In genomic region chr4:8385106-8385505, GRCh38 we compare ENCODE assay signal across 1 cellular context.
TF ChIP-seq lines count a peak whose summit lies in the region.

No MANE protein-coding gene starts in this region.

TF ChIP-seq in GM12878, 131 proteins besides CTCF, POLR2A, EP300 and RAD21 (continues in another document):
- TF ChIP-seq CBX5 (IDR thresholded peaks at IDR 0.05; ENCODE audit: low read depth) (no peak), SKIL (IDR thresholded peaks at IDR 0.05; ENCODE audit: low read depth, poor library complexity, severe bottlenecking) (no peak), E2F4 (IDR thresholded peaks at IDR 0.05; ENCODE audit: low read depth, low read length) (no peak), RELA (IDR thresholded peaks at IDR 0.05; ENCODE audit: borderline replicate concordance, partially characterized antibody) (no peak), RBBP5 (conservative IDR thresholded peaks at IDR 0.05) (no peak), STAT3 (IDR thresholded peaks at IDR 0.05; ENCODE audit: low read depth, low read length) (no peak), MEF2A (IDR thresholded peaks at IDR 0.05; ENCODE audit: insufficient read depth, low read depth, low read length) (no peak), KDM1A (IDR thresholded peaks at IDR 0.05; ENCODE audit: borderline replicate concordance) (no peak), CREB1 (IDR thresholded peaks at IDR 0.05; ENCODE audit: low read depth) (peak; percentile 86), ATF7 (IDR thresholded peaks at IDR 0.05; ENCODE audit: low read depth) (0 out of 2 replicates have a peak, but pooled peaks have one; percentile 31), RAD51 (IDR thresholded peaks at IDR 0.05) (peak; percentile 78), BCL3 (IDR thresholded peaks at IDR 0.05; ENCODE audit: borderline replicate concordance, insufficient read depth, low read depth, low read length, poor library complexity, severe bottlenecking) (no peak), FOXK2 (IDR thresholded peaks at IDR 0.05) (no peak), TARDBP (IDR thresholded peaks at IDR 0.05; ENCODE audit: borderline replicate concordance) (no peak), ZBED1 (IDR thresholded peaks at IDR 0.05; ENCODE audit: borderline replicate concordance) (no peak), SREBF1 (IDR thresholded peaks at IDR 0.05; ENCODE audit: low read length) (no peak), CREM (IDR thresholded peaks at IDR 0.05; ENCODE audit: low read depth) (0 out of 2 replicates have a peak, but pooled peaks have one; percentile 19), NFXL1 (IDR thresholded peaks at IDR 0.05; ENCODE audit: borderline replicate concordance) (no peak), PAX5 (IDR thresholded peaks at IDR 0.05; ENCODE audit: borderline replicate concordance, low read depth, low read length) (no peak), TCF12 (IDR thresholded peaks at IDR 0.05; ENCODE audit: low read depth, low read length) (no peak), E4F1 (IDR thresholded peaks at IDR 0.05; ENCODE audit: borderline replicate concordance, partially characterized antibody) (no peak), NR2F1 (conservative IDR thresholded peaks at IDR 0.05) (0 out of 2 replicates have a peak, but pooled peaks have one; percentile 51), FOS (IDR thresholded peaks at IDR 0.05; ENCODE audit: borderline replicate concordance, extremely low read depth, insufficient read length) (no peak), PRDM15 (CRISPR knock-in tag; IDR thresholded peaks at IDR 0.05) (no peak), ZNF274 (IDR thresholded peaks at IDR 0.05; ENCODE audit: insufficient read depth, insufficient read length) (no peak), TCF7 (IDR thresholded peaks at IDR 0.05; ENCODE audit: borderline replicate concordance) (no peak)
- TF ChIP-seq, protein P1, sequence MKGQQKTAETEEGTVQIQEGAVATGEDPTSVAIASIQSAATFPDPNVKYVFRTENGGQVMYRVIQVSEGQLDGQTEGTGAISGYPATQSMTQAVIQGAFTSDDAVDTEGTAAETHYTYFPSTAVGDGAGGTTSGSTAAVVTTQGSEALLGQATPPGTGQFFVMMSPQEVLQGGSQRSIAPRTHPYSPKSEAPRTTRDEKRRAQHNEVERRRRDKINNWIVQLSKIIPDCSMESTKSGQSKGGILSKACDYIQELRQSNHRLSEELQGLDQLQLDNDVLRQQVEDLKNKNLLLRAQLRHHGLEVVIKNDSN (IDR thresholded peaks at IDR 0.05; ENCODE audit: borderline replicate concordance, extremely low read length, insufficient read depth, low read depth, low read length), result peak; percentile 54
- TF ChIP-seq, protein P2, sequence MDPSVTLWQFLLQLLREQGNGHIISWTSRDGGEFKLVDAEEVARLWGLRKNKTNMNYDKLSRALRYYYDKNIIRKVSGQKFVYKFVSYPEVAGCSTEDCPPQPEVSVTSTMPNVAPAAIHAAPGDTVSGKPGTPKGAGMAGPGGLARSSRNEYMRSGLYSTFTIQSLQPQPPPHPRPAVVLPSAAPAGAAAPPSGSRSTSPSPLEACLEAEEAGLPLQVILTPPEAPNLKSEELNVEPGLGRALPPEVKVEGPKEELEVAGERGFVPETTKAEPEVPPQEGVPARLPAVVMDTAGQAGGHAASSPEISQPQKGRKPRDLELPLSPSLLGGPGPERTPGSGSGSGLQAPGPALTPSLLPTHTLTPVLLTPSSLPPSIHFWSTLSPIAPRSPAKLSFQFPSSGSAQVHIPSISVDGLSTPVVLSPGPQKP (IDR thresholded peaks at IDR 0.05; ENCODE audit: low read depth, low read length), result no peak
- TF ChIP-seq, protein P3, sequence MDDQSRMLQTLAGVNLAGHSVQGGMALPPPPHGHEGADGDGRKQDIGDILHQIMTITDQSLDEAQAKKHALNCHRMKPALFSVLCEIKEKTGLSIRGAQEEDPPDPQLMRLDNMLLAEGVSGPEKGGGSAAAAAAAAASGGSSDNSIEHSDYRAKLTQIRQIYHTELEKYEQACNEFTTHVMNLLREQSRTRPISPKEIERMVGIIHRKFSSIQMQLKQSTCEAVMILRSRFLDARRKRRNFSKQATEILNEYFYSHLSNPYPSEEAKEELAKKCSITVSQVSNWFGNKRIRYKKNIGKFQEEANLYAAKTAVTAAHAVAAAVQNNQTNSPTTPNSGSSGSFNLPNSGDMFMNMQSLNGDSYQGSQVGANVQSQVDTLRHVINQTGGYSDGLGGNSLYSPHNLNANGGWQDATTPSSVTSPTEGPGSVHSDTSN (IDR thresholded peaks at IDR 0.05; ENCODE audit: insufficient replicate concordance, low read depth, low read length), result no peak
- TF ChIP-seq, protein P4, sequence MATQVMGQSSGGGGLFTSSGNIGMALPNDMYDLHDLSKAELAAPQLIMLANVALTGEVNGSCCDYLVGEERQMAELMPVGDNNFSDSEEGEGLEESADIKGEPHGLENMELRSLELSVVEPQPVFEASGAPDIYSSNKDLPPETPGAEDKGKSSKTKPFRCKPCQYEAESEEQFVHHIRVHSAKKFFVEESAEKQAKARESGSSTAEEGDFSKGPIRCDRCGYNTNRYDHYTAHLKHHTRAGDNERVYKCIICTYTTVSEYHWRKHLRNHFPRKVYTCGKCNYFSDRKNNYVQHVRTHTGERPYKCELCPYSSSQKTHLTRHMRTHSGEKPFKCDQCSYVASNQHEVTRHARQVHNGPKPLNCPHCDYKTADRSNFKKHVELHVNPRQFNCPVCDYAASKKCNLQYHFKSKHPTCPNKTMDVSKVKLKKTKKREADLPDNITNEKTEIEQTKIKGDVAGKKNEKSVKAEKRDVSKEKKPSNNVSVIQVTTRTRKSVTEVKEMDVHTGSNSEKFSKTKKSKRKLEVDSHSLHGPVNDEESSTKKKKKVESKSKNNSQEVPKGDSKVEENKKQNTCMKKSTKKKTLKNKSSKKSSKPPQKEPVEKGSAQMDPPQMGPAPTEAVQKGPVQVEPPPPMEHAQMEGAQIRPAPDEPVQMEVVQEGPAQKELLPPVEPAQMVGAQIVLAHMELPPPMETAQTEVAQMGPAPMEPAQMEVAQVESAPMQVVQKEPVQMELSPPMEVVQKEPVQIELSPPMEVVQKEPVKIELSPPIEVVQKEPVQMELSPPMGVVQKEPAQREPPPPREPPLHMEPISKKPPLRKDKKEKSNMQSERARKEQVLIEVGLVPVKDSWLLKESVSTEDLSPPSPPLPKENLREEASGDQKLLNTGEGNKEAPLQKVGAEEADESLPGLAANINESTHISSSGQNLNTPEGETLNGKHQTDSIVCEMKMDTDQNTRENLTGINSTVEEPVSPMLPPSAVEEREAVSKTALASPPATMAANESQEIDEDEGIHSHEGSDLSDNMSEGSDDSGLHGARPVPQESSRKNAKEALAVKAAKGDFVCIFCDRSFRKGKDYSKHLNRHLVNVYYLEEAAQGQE (IDR thresholded peaks at IDR 0.05; ENCODE audit: low read depth, low read length), result no peak
- TF ChIP-seq, protein P5, sequence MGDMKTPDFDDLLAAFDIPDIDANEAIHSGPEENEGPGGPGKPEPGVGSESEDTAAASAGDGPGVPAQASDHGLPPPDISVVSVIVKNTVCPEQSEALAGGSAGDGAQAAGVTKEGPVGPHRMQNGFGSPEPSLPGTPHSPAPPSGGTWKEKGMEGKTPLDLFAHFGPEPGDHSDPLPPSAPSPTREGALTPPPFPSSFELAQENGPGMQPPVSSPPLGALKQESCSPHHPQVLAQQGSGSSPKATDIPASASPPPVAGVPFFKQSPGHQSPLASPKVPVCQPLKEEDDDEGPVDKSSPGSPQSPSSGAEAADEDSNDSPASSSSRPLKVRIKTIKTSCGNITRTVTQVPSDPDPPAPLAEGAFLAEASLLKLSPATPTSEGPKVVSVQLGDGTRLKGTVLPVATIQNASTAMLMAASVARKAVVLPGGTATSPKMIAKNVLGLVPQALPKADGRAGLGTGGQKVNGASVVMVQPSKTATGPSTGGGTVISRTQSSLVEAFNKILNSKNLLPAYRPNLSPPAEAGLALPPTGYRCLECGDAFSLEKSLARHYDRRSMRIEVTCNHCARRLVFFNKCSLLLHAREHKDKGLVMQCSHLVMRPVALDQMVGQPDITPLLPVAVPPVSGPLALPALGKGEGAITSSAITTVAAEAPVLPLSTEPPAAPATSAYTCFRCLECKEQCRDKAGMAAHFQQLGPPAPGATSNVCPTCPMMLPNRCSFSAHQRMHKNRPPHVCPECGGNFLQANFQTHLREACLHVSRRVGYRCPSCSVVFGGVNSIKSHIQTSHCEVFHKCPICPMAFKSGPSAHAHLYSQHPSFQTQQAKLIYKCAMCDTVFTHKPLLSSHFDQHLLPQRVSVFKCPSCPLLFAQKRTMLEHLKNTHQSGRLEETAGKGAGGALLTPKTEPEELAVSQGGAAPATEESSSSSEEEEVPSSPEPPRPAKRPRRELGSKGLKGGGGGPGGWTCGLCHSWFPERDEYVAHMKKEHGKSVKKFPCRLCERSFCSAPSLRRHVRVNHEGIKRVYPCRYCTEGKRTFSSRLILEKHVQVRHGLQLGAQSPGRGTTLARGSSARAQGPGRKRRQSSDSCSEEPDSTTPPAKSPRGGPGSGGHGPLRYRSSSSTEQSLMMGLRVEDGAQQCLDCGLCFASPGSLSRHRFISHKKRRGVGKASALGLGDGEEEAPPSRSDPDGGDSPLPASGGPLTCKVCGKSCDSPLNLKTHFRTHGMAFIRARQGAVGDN (IDR thresholded peaks at IDR 0.05), result no peak
